8 cellular contexts compared by ENCODE assay signal in the genomic region with DNA sequence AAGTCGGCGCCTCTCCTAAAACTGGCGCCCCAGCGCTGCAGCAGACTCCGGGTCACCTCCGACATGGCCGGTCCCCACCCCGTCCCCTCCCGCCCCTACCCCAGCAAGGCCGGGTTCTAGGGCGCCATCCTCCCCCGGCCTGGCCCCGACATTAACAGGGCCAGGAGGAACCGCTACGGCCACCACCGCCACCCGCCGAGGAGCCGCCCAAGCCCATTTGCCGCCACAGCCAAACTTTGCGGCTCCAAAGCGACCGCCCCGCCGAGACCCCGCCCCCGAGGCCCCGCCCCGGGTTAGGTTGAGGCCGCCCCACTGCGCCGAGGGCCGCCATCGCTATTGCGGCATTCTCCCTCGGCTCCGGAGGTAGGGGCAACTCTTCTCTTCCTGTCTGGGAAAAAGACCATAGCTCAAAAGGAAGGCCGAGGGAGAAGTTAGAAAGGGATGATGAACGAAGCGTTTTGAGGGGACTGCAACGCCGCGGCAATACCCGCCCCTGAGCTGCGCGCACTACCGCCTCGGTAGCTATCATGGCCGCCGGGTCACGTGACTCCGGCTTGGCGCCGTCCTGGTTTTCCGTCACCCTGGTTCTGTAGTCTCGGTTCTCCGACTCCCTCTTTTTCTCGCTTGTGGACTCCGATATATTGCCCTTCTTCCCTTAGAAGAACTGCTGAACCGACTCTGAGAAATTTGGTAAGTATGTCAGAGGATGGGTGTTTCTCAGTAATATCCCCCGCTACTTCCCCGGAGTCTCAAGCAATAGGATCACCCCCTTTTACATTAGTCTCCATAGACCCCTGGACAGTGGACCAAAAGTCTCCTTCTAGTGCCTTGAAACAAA. TPM values are rescaled to one million over a fixed set of nuclear protein-coding genes. Genes with fewer than 3 reads are reported as not detected.
DNase-seq lines count a peak whose midpoint lies in the region; ATAC-seq and TF ChIP-seq lines count a peak whose summit lies in the region.

A gene with protein sequence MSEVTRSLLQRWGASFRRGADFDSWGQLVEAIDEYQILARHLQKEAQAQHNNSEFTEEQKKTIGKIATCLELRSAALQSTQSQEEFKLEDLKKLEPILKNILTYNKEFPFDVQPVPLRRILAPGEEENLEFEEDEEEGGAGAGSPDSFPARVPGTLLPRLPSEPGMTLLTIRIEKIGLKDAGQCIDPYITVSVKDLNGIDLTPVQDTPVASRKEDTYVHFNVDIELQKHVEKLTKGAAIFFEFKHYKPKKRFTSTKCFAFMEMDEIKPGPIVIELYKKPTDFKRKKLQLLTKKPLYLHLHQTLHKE (minus strand): TSS at position 239 of the 838 bp plus-strand sequence. CDS start 174 bp downstream, at position 65.
A gene with protein sequence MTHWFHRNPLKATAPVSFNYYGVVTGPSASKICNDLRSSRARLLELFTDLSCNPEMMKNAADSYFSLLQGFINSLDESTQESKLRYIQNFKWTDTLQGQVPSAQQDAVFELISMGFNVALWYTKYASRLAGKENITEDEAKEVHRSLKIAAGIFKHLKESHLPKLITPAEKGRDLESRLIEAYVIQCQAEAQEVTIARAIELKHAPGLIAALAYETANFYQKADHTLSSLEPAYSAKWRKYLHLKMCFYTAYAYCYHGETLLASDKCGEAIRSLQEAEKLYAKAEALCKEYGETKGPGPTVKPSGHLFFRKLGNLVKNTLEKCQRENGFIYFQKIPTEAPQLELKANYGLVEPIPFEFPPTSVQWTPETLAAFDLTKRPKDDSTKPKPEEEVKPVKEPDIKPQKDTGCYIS (plus strand): TSS at position 312 of the 838 bp plus-strand sequence. CDS start 3,136 bp downstream, outside the sequence.

- peak within 1 kb of the TSS; percentile 80 for H3K27ac ChIP-seq in KMS-11
- H3K27ac ChIP-seq in Panc1 (ENCODE audit: low read length), result peak within 1 kb of the TSS; percentile 100
- peak within 1 kb of the TSS; percentile 96 to 98 for H3K27ac ChIP-seq in esophagus (ENCODE audit: low read depth in 2 of 2, low read length in 1 of 2)
- peak within 1 kb of the TSS; percentile 98 for H3K27ac ChIP-seq in muscle layer of duodenum (ENCODE audit: low read length)

- no peaks in the 10 kb centered on the region for H3K9me3 ChIP-seq in Panc1 (ENCODE audit: control insufficient read depth, insufficient read depth, low read depth, low read length)
- no peaks in the 10 kb centered on the region for H3K9me3 ChIP-seq in esophagus (ENCODE audit: control insufficient read depth in 2 of 2, insufficient read depth in 1 of 2, low read depth in 1 of 2, low read length in 1 of 2)
- no peaks in the 10 kb centered on the region for H3K9me3 ChIP-seq in muscle layer of duodenum (ENCODE audit: control insufficient read depth in 1 of 2, low read length in 2 of 2)

- no peaks in the 10 kb centered on the region for H4K20me1 ChIP-seq in KMS-11 (ENCODE audit: insufficient read depth)

- H3K4me3 Mint-ChIP-seq in activated T-cell treated with anti-CD3 and anti-CD28 coated beads, Interleukin-2, amount 50 U/mL, for 4 hours, result peak within 1 kb of the TSS; percentile 100

- intact Hi-C loops in Panc1 (cut with micrococcal nuclease; ENCODE audit: unreplicated experiment), result loop anchor here (5.0 kb wide), 1 partner anchor 245 kb away; no protein-coding TSS in a partner anchor

- peaks cover 51% of the 10 kb centered on the region for H3K4me1 Mint-ChIP-seq in activated T-cell treated with anti-CD3 and anti-CD28 coated beads, Interleukin-2, amount 50 U/mL, for 4 hours (ENCODE audit: low read depth)

- CTCF ChIA-PET in Panc1 (lab: Charles Lee), result interaction anchor here (0.6 kb wide), 1 partner anchor 42 kb away, joined by 4 read pairs; no protein-coding TSS in a partner anchor

- TSS peak; percentile 80 for BruUV-seq in Panc1 (replicated peaks; lab: Mats Ljungman, UMichigan)

- DNase-seq in DMS53 treated with DMSO at 0.1 percent for 48 hours (lab: John Stamatoyannopoulos, UW; ENCODE audit: unreplicated experiment) (peak; percentile 89), Panc1 (ENCODE audit: low read depth, low spot score) (peak; percentile 36)
- DNase-seq in activated T-cell treated with anti-CD3 and anti-CD28 coated beads, Interleukin-2, amount 50 U/mL, for 4 hours, result peak; percentile 95
- DNase-seq in stimulated activated CD8-positive, alpha-beta memory T cell treated with anti-CD3 and anti-CD28 coated beads, Interleukin-7, amount 100 ng/mL, for 4 hours (ENCODE audit: low read depth in 2 of 2), result peak; percentile 89 to 93

- no peaks in the 10 kb centered on the region for H3K9me3 Mint-ChIP-seq in activated T-cell treated with anti-CD3 and anti-CD28 coated beads, Interleukin-2, amount 50 U/mL, for 4 hours

- ATAC-seq in GM21786 (IDR thresholded peaks at IDR 0.05; ENCODE audit: unreplicated experiment) (peak; percentile 73), Panc1 (peak; percentile 93)
- ATAC-seq in activated T-cell treated with anti-CD3 and anti-CD28 coated beads, Interleukin-2, amount 50 U/mL, for 4 hours, result peak; percentile 85 to 89

- H3K9ac ChIP-seq in KMS-11, result peak within 1 kb of the TSS; percentile 75

- no peak for TF ChIP-seq CTCF in KMS-11 (conservative IDR thresholded peaks at IDR 0.05; ENCODE audit: low read depth, low read length)
- no peak for TF ChIP-seq CTCF in Panc1 (IDR thresholded peaks at IDR 0.05)

- H2AFZ ChIP-seq in KMS-11 (ENCODE audit: low read depth), result peak within 1 kb of the TSS; percentile 92

- H3K27me3 ChIP-seq in KMS-11 (ENCODE audit: insufficient read depth, low read depth) (no peaks in the 10 kb centered on the region), Panc1 (ENCODE audit: control insufficient read depth, insufficient read depth, low read length) (no peaks in the 10 kb centered on the region), esophagus (ENCODE audit: control insufficient read depth in 1 of 2, insufficient read depth in 2 of 2, low read length in 2 of 2) (no peaks in the 10 kb centered on the region), muscle layer of duodenum (ENCODE audit: low read depth, low read length) (no peaks in the 10 kb centered on the region)

- peak within 1 kb of the TSS; percentile 93 for H3K4me3 ChIP-seq in KMS-11 (IDR thresholded peaks at IDR 0.05; ENCODE audit: insufficient read depth, low read depth, low read length)
- peak within 1 kb of the TSS; percentile 80 to 100 for H3K4me3 ChIP-seq in Panc1 (ENCODE audit: low read depth in 2 of 2, low read length in 2 of 2)
- peak within 1 kb of the TSS; percentile 67 to 78 for H3K4me3 ChIP-seq in esophagus (ENCODE audit: low read depth in 1 of 2, low read length in 2 of 2)
- H3K4me3 ChIP-seq in muscle layer of duodenum (ENCODE audit: low read depth in 1 of 2, low read length in 2 of 2), result peak within 1 kb of the TSS; percentile 89 to 99

- H3K27me3 Mint-ChIP-seq in activated T-cell treated with anti-CD3 and anti-CD28 coated beads, Interleukin-2, amount 50 U/mL, for 4 hours (ENCODE audit: low read depth), result no peaks in the 10 kb centered on the region

- H3K36me3 Mint-ChIP-seq in activated T-cell treated with anti-CD3 and anti-CD28 coated beads, Interleukin-2, amount 50 U/mL, for 4 hours (ENCODE audit: insufficient read depth), result peaks cover 9% of the 10 kb centered on the region

- peaks cover 41% of the 10 kb centered on the region for H3K79me2 ChIP-seq in KMS-11 (ENCODE audit: insufficient read depth, low read depth)

- peaks cover 16% of the 10 kb centered on the region for H3K4me1 ChIP-seq in KMS-11 (ENCODE audit: low read depth, poor library complexity, severe bottlenecking)
- peaks cover 9% of the 10 kb centered on the region for H3K4me1 ChIP-seq in Panc1 (ENCODE audit: control insufficient read depth, insufficient read depth, low read length)
- H3K4me1 ChIP-seq in esophagus (ENCODE audit: control insufficient read depth in 2 of 2, insufficient read depth in 2 of 2, low read length in 1 of 2), result no peaks in the 10 kb centered on the region
- peaks cover 0 to 26% of the 10 kb centered on the region in 2 donors for H3K4me1 ChIP-seq in muscle layer of duodenum (ENCODE audit: control insufficient read depth in 1 of 2, insufficient read depth in 2 of 2, low read length in 2 of 2)

- POLR2A ChIA-PET in Panc1 (lab: Charles Lee), result interaction anchor here (0.7 kb wide), 1 partner anchor 1722 kb away, joined by 3 read pairs; the partner anchor contains the start of gene WDR26

- 1% methylated on average over 48 to 53 of the region's 62 CpGs for WGBS in esophagus, 2 donors

- in situ Hi-C loops in Panc1 (cut with HindIII; ENCODE audit: low pct_unique_long_range_greater_than_20kb, low sequenced_read_pairs), result no loop called here

- H3K4me2 ChIP-seq in KMS-11, result peak within 1 kb of the TSS; percentile 82

- H3K36me3 ChIP-seq in KMS-11 (ENCODE audit: insufficient read depth) (no peaks in the 10 kb centered on the region), Panc1 (ENCODE audit: control insufficient read depth, insufficient read depth, low read length) (peaks cover 10% of the 10 kb centered on the region), esophagus (ENCODE audit: control insufficient read depth in 2 of 2, insufficient read depth in 2 of 2, low read length in 1 of 2) (peaks cover 0 to 3% of the 10 kb centered on the region in 2 donors), muscle layer of duodenum (ENCODE audit: control insufficient read depth in 1 of 2, insufficient read depth in 2 of 2, low read length in 2 of 2) (peaks cover 9 to 19% of the 10 kb centered on the region in 2 donors)

RNA-seq across cellular contexts. Expression of the first gene that starts in this region (rescaled TPM):
- 73.1 TPM for total RNA-seq in Panc1 (2021; ENCODE audit: unreplicated experiment)
- 51.4 TPM for polyA plus RNA-seq in Panc1 (2012; ENCODE audit: insufficient read length)
- total RNA-seq in activated T-cell treated with anti-CD3 and anti-CD28 coated beads, Interleukin-2, amount 50 U/mL, for 4 hours, result 10 to 100 TPM; 28.8 to 34.4 (median 30.1) TPM
- 10 to 100 TPM; 21.3 to 26.9 TPM for polyA plus RNA-seq in esophagus

RNA-seq across cellular contexts. Expression of the second gene that starts in this region (rescaled TPM):
- 49.8 TPM for total RNA-seq in Panc1 (2021; ENCODE audit: unreplicated experiment)
- polyA plus RNA-seq in Panc1 (2012; ENCODE audit: insufficient read length), result 13.9 TPM
- 10 to 100 TPM; 30.2 to 32.7 (median 30.4) TPM for total RNA-seq in activated T-cell treated with anti-CD3 and anti-CD28 coated beads, Interleukin-2, amount 50 U/mL, for 4 hours
- polyA plus RNA-seq in esophagus, result 10 to 100 TPM; 14.3 to 22.8 TPM

Comparison
In these comparisons a context has a peak if more than half of its experiments do, and no peak if none do; other contexts are left out.
1. Peak in every context shown above with its lines: DNase-seq, ATAC-seq, H3K4me3 ChIP-seq and H3K27ac ChIP-seq.
2. DNase-seq: peak in every context shown above with its lines; median percentile 95 in activated T-cell treated with anti-CD3 and anti-CD28 coated beads, Interleukin-2, amount 50 U/mL, for 4 hours; 91 in stimulated activated CD8-positive, alpha-beta memory T cell treated with anti-CD3 and anti-CD28 coated beads, Interleukin-7, amount 100 ng/mL, for 4 hours; 89 in DMS53 treated with DMSO at 0.1 percent for 48 hours; 36 in Panc1.